Comparison of ENCODE assay signal across 12 cellular contexts in genomic region chr6:34922177-34922663, GRCh38. TPM values are rescaled to one million over a fixed set of nuclear protein-coding genes. Genes with fewer than 3 reads are reported as not detected.
DNase-seq lines count a peak whose midpoint lies in the region; FAIRE-seq and TF ChIP-seq lines count a peak whose summit lies in the region.
"Had no signal": no experiment of that assay in that cellular context is flagged by ENCODE, and none has a peak within 500 bp of the region (broad histone marks: within the 10 kb centered on the region; RNA-seq: fewer than 3 reads in every experiment).

No MANE protein-coding gene starts in this region.

- no peak for TF ChIP-seq CTCF in H1 (IDR thresholded peaks at IDR 0.05; ENCODE audit: control extremely low read depth in 1 of 3, insufficient read depth in 1 of 3, low read depth in 1 of 3, low read length in 3 of 3)
- TF ChIP-seq CTCF in sigmoid colon (IDR thresholded peaks at IDR 0.05), result no peak
- no peak for TF ChIP-seq CTCF in endothelial cell (IDR thresholded peaks at IDR 0.05; ENCODE audit: unreplicated experiment)

- no peak for TF ChIP-seq EP300 in H1 (IDR thresholded peaks at IDR 0.05; ENCODE audit: borderline replicate concordance in 1 of 2, low read depth in 2 of 2, low read length in 2 of 2)
- TF ChIP-seq EP300 in sigmoid colon (IDR thresholded peaks at IDR 0.05), result no peak

- H3K27me3 ChIP-seq in H1 (replicated peaks in 1 of 4; ENCODE audit: control insufficient read depth in 3 of 4, extremely low read depth in 1 of 4, insufficient read depth in 3 of 4, low read length in 3 of 4) (no peaks in the 10 kb centered on the region; a peak in 1 of 7 replicates), sigmoid colon (no peaks in the 10 kb centered on the region)

- H2BK15ac ChIP-seq in H1 (ENCODE audit: low read length), result no peak overlapping the region

- H4K5ac ChIP-seq in H1 (ENCODE audit: insufficient read length, low read depth, low read length), result no peak overlapping the region

- no peak overlapping the region for H3K4ac ChIP-seq in H1 (replicated peaks; ENCODE audit: insufficient read length, low read depth, low read length)

- peaks cover 4% of the 10 kb centered on the region for H3K36me3 Mint-ChIP-seq in endothelial cell (ENCODE audit: low read depth, unreplicated experiment)

- no peak overlapping the region for H3K23ac ChIP-seq in H1 (ENCODE audit: insufficient read length)

- no peak overlapping the region for H4K91ac ChIP-seq in H1 (replicated peaks; ENCODE audit: insufficient read length, low read length)

- no peak overlapping the region for H3K4me3 Mint-ChIP-seq in endothelial cell (ENCODE audit: unreplicated experiment)
- H3K4me3 Mint-ChIP-seq: IgD-negative memory B cell had no signal

- no peak for FAIRE-seq in H1 (lab: Jason Lieb, UNC)
- FAIRE-seq: small intestine had no signal

- no peak overlapping the region for H3K9ac ChIP-seq in H1 (replicated peaks in 1 of 4; ENCODE audit: extremely low read depth in 1 of 4, low read depth in 3 of 4, low read length in 3 of 4)

- peaks cover 4% of the 10 kb centered on the region for H3K79me1 ChIP-seq in H1 (ENCODE audit: low read depth, low read length)

- H3K27ac ChIP-seq in H1 (ENCODE audit: low read depth, low read length), result no peak overlapping the region
- H3K27ac ChIP-seq in mesodermal cell (ENCODE audit: low read depth, low read length, severe bottlenecking), result peak overlapping the region; percentile 13
- H3K27ac ChIP-seq in sigmoid colon, result no peak overlapping the region

- H3K4me1 ChIP-seq in H1 (replicated peaks in 1 of 4; ENCODE audit: control insufficient read depth in 3 of 4, insufficient read depth in 4 of 4, low read length in 3 of 4) (peaks cover 0 to 7% (median 4%) of the 10 kb centered on the region in 4 experiments; a peak in 3 of 7 replicates), mesodermal cell (ENCODE audit: control insufficient read depth, insufficient read depth, low read length, poor library complexity, severe bottlenecking) (no peaks in the 10 kb centered on the region), sigmoid colon (peaks cover 0 to 40% (median 30%) of the 10 kb centered on the region in 4 donors)

- peaks cover 0 to 7% of the 10 kb centered on the region in 2 experiments; a peak in 2 of 4 replicates for H3K79me2 ChIP-seq in H1 (ENCODE audit: control insufficient read depth in 1 of 2, insufficient read depth in 2 of 2, low read length in 2 of 2)

- H3K9me3 ChIP-seq in H1 (ENCODE audit: insufficient read depth in 2 of 2, low read depth in 1 of 2, low read length in 1 of 2) (no peaks in the 10 kb centered on the region), mesodermal cell (ENCODE audit: control insufficient read depth, low read length) (no peaks in the 10 kb centered on the region), sigmoid colon (no peaks in the 10 kb centered on the region)

- no peak overlapping the region for H2AFZ ChIP-seq in H1 (ENCODE audit: low read length)

- H3K14ac ChIP-seq in H1 (ENCODE audit: insufficient read length), result no peak overlapping the region

- H2BK120ac ChIP-seq in H1 (replicated peaks; ENCODE audit: low read depth, low read length), result no peak overlapping the region

- intact Hi-C loops in cardiac septum (cut with DNase I), result no loop called here
- intact Hi-C loops in sigmoid colon (cut with DNase I), result no loop called here

- H3K18ac ChIP-seq in H1 (ENCODE audit: extremely low read depth, low read length), result no peak overlapping the region

- TF ChIP-seq RAD21 in H1 (IDR thresholded peaks at IDR 0.05 in 1 of 2, conservative IDR thresholded peaks at IDR 0.05 in 1 of 2; ENCODE audit: low read depth in 2 of 2, low read length in 2 of 2), result no peak

- CTCF ChIA-PET in H1 (lab: Charles Lee; ENCODE audit: partially characterized antibody), result interaction anchor here (0.5 to 1.0 kb wide), 3 partner anchors 9 to 88 kb away, joined by 3 read pairs; no protein-coding TSS in a partner anchor

- H3K36me3 ChIP-seq in H1 (ENCODE audit: control insufficient read depth in 2 of 4, insufficient read depth in 4 of 4, low read length in 3 of 4), result no peaks in the 10 kb centered on the region
- peaks cover 15% of the 10 kb centered on the region for H3K36me3 ChIP-seq in mesodermal cell (ENCODE audit: control insufficient read depth, insufficient read depth, low read length)
- no peaks in the 10 kb centered on the region for H3K36me3 ChIP-seq in sigmoid colon

- H3K27me3 Mint-ChIP-seq in endothelial cell (ENCODE audit: unreplicated experiment), result no peaks in the 10 kb centered on the region
- H3K27me3 Mint-ChIP-seq: IgD-negative memory B cell had no signal

- H2AK5ac ChIP-seq in H1 (ENCODE audit: low read depth, low read length), result no peak overlapping the region

- no peak overlapping the region for H3K4me2 ChIP-seq in H1 (ENCODE audit: insufficient read depth in 1 of 2, low read depth in 2 of 2, low read length in 2 of 2)

- H3K9me3 Mint-ChIP-seq in endothelial cell (ENCODE audit: unreplicated experiment), result no peaks in the 10 kb centered on the region
- H3K9me3 Mint-ChIP-seq: IgD-negative memory B cell had no signal

- H3K4me3 ChIP-seq in H1 (ENCODE audit: extremely low read depth in 1 of 4, insufficient read depth in 2 of 4, low read depth in 3 of 4, low read length in 4 of 4), result no peak overlapping the region
- H3K4me3 ChIP-seq in mesodermal cell (ENCODE audit: extremely low read depth, insufficient read depth, low read length, poor library complexity, severe bottlenecking), result no peak overlapping the region
- H3K4me3 ChIP-seq in sigmoid colon, result no peak overlapping the region

- peaks cover 26% of the 10 kb centered on the region for H3K4me1 Mint-ChIP-seq in endothelial cell (ENCODE audit: unreplicated experiment)

- no peak overlapping the region for H2BK12ac ChIP-seq in H1 (ENCODE audit: low read depth, low read length)

- H4K8ac ChIP-seq in H1 (ENCODE audit: extremely low read depth, insufficient read depth, low read length), result no peak overlapping the region

- TF ChIP-seq POLR2A in H1 (IDR thresholded peaks at IDR 0.05; ENCODE audit: control extremely low read depth in 1 of 2, low read depth in 2 of 2, low read length in 2 of 2) (no peak), sigmoid colon (IDR thresholded peaks at IDR 0.05) (no peak)

- DNase-seq in GM04504 (ENCODE audit: low read depth), result peak; percentile 36
- DNase-seq in NCI-H2029 (lab: John Stamatoyannopoulos, UW), result peak; percentile 48
- DNase-seq in H1 (ENCODE audit: low read depth in 1 of 2, low spot score in 2 of 2), result no peak
- no peak for DNase-seq in cardiac septum (ENCODE audit: low spot score)
- DNase-seq in sigmoid colon, result no peak
- no peak for DNase-seq in endothelial cell (ENCODE audit: low spot score)
- DNase-seq: cortex of kidney, DMS79, SHP77 treated with DMSO at 0.1 percent for 48 hours, small intestine had no signal

- no peak overlapping the region for H3K27ac Mint-ChIP-seq in endothelial cell (ENCODE audit: unreplicated experiment)
- H3K27ac Mint-ChIP-seq: IgD-negative memory B cell had no signal

- peaks cover 3% of the 10 kb centered on the region; the same call in 1 of the 2 replicates for H3K23me2 ChIP-seq in H1 (ENCODE audit: low read depth, low read length)

- WGBS in H1 (ENCODE audit: extremely low coverage in 1 of 2, insufficient coverage in 1 of 2, insufficient read length in 1 of 2, insufficient replicate concordance in 2 of 2, low coverage in 1 of 2, low lambda C conversion rate in 2 of 2, missing lambda C conversion rate in 1 of 2), 2 experiments, result 81% methylated on average over 3 of the region's 3 CpGs; no CpG with 5 or more reads in 1 of the 2 experiments
- WGBS in mesodermal cell (ENCODE audit: insufficient coverage in 2 of 2), 2 experiments, result 100% methylated on average over 2 of the region's 3 CpGs; no CpG with 5 or more reads in 1 of the 2 experiments
- 59 to 65% methylated on average over 3 of the region's 3 CpGs for WGBS in sigmoid colon, 2 donors

- no peak overlapping the region for H3K56ac ChIP-seq in H1 (replicated peaks; ENCODE audit: insufficient read length, low read depth, low read length)

- H4K20me1 ChIP-seq in H1 (replicated peaks in 1 of 2; ENCODE audit: control insufficient read depth in 1 of 2, insufficient read depth in 2 of 2, low read length in 2 of 2), result peaks cover 10 to 11% of the 10 kb centered on the region in 2 experiments

- POLR2A ChIA-PET in H1 (lab: Charles Lee; ENCODE audit: partially characterized antibody), result interaction anchor here (1.0 to 1.7 kb wide), 3 partner anchors 14 to 130 kb away, joined by 4 to 6 read pairs (median 5); partner anchors contain the start of gene BLTP3A

- H2BK20ac ChIP-seq in H1 (ENCODE audit: low read length), result no peak overlapping the region

- H2BK5ac ChIP-seq in H1 (ENCODE audit: low read depth, low read length), result no peak overlapping the region

RNA-seq across cellular contexts. Expression of gene ANKS1A, which starts 33.2 kb away (rescaled TPM):
- 30.9 and 32.3 TPM in 2 replicates for total RNA-seq in H1 (2021; fragmentation: NEBNext Ultra II Directional; extraction: Animal tissue kit (Norgen Biotek cat#: 25700))
- polyA plus RNA-seq in H1 (2011; rRNA removed), result 9.8 and 15.1 TPM in 2 replicates
- polyA plus RNA-seq in H1 (2011; cell fraction: cytosol; rRNA removed), result 9.9 TPM
- 22.5 TPM for polyA plus RNA-seq in H1 (2011; cell fraction: nucleus; rRNA removed)
- 19.4 to 22.4 TPM (median 20.4 TPM) in 4 replicates for polyA plus RNA-seq in H1 (2012, experiment 1 of 2)
- 10.5 TPM for polyA plus RNA-seq in H1 (2012, experiment 2 of 2)
- polyA plus RNA-seq in H1 (2013, experiment 1 of 2), result 12.6 TPM
- polyA plus RNA-seq in H1 (2013, experiment 2 of 2), result 12.2 TPM
- 30.6 and 38.7 TPM in 2 replicates for polyA minus RNA-seq in H1 (2011; rRNA and poly(A)+ RNA removed)
- 14.5 TPM for polyA minus RNA-seq in H1 (2011; cell fraction: cytosol; rRNA and poly(A)+ RNA removed)
- polyA minus RNA-seq in H1 (2011; cell fraction: nucleus; rRNA and poly(A)+ RNA removed), result 19.7 TPM
- polyA plus RNA-seq in mesodermal cell (2013, experiment 1 of 2), result 21.0 TPM
- 19.2 TPM for polyA plus RNA-seq in mesodermal cell (2013, experiment 2 of 2)
- 29.5 TPM for total RNA-seq in cardiac septum
- 10 to 100 TPM; 37.8 to 60.1 (median 41.0) TPM for total RNA-seq in sigmoid colon
- 10 to 100 TPM in 2 of 3 donors, 1 to 10 TPM in 1; 9.0 to 17.5 (median 11.3) TPM for polyA plus RNA-seq in sigmoid colon
- total RNA-seq in endothelial cell (ENCODE audit: unreplicated experiment), result 20.1 TPM

RNA-seq across cellular contexts. Expression of gene TAF11, which starts 34.4 kb away (rescaled TPM):
- 45.8 and 48.6 TPM in 2 replicates for total RNA-seq in H1 (2021; fragmentation: NEBNext Ultra II Directional; extraction: Animal tissue kit (Norgen Biotek cat#: 25700))
- polyA plus RNA-seq in H1 (2011; rRNA removed) (23.5 and 38.2 TPM in 2 replicates), sigmoid colon (10 to 100 TPM; 34.0 to 47.9 (median 36.0) TPM)
- polyA plus RNA-seq in H1 (2011; cell fraction: cytosol; rRNA removed), result 40.4 TPM
- polyA plus RNA-seq in H1 (2011; cell fraction: nucleus; rRNA removed), result 11.9 TPM
- 40.7 to 56.3 TPM (median 45.1 TPM) in 4 replicates for polyA plus RNA-seq in H1 (2012, experiment 1 of 2)
- 12.9 TPM for polyA plus RNA-seq in H1 (2012, experiment 2 of 2)
- polyA plus RNA-seq in H1 (2013, experiment 1 of 2), result 51.2 TPM
- polyA plus RNA-seq in H1 (2013, experiment 2 of 2), result 49.7 TPM
- polyA minus RNA-seq in H1 (2011; rRNA and poly(A)+ RNA removed), result 13.3 and 13.7 TPM in 2 replicates
- polyA minus RNA-seq in H1 (2011; cell fraction: cytosol; rRNA and poly(A)+ RNA removed), result 15.3 TPM
- 13.9 TPM for polyA minus RNA-seq in H1 (2011; cell fraction: nucleus; rRNA and poly(A)+ RNA removed)
- polyA plus RNA-seq in mesodermal cell (2013, experiment 1 of 2), result 41.3 TPM
- polyA plus RNA-seq in mesodermal cell (2013, experiment 2 of 2), result 38.1 TPM
- total RNA-seq in cardiac septum (20.0 TPM), sigmoid colon (10 to 100 TPM; 31.0 to 37.7 (median 31.4) TPM), endothelial cell (ENCODE audit: unreplicated experiment) (45.9 TPM)

Comparison
In these comparisons a context has a peak if more than half of its experiments do, and no peak if none do; other contexts are left out.
1. DNase-seq: peak in GM04504 (single experiment) and NCI-H2029 (single experiment); none in H1 (0 of 2), cardiac septum (single experiment), sigmoid colon (single experiment) and endothelial cell (single experiment).